Comparison of ENCODE assay signal across 28 cellular contexts in genomic region chr16:52592216-52592592, GRCh38. TPM values are rescaled to one million over a fixed set of nuclear protein-coding genes. Genes with fewer than 3 reads are reported as not detected.
A peak's percentile ranks its signal among the peaks of the same experiment; 100 is the strongest.
DNase-seq lines count a peak whose midpoint lies in the region; ATAC-seq, FAIRE-seq and TF ChIP-seq lines count a peak whose summit lies in the region.
"Had no signal": no experiment of that assay in that cellular context is flagged by ENCODE, and none has a peak within 500 bp of the region (broad histone marks: within the 10 kb centered on the region; RNA-seq: fewer than 3 reads in every experiment).

No MANE protein-coding gene starts in this region.

- no peaks in the 10 kb centered on the region for H4K20me1 ChIP-seq in HepG2 (ENCODE audit: insufficient read depth, low read length)
- H4K20me1 ChIP-seq: BLaER1 treated with 17β-estradiol and CSF1 and Interleukin-3, amounts not matched to agents 10 nM and 100 nM had no signal

- no peak for TF ChIP-seq CTCF in HepG2 (CRISPR knock-in tag; IDR thresholded peaks at IDR 0.05)

- H2AFZ ChIP-seq in HepG2 (ENCODE audit: low read length) = no peak overlapping the region
- H2AFZ ChIP-seq: GM23338 had no signal

- TF ChIP-seq EP300 in HepG2 (IDR thresholded peaks at IDR 0.05; ENCODE audit: low read depth in 2 of 2, low read length in 2 of 2) = no peak
- TF ChIP-seq EP300 in HepG2 (CRISPR knock-in tag; IDR thresholded peaks at IDR 0.05; ENCODE audit: borderline replicate concordance) = no peak

- no peaks in the 10 kb centered on the region for H3K36me3 ChIP-seq in HepG2 (replicated peaks in 1 of 2; ENCODE audit: control insufficient read depth in 1 of 2, insufficient read depth in 2 of 2, low read length in 2 of 2)
- H3K36me3 ChIP-seq: BE2C; BLaER1 treated with 17β-estradiol and CSF1 and Interleukin-3, amounts not matched to agents 10 nM and 100 nM; HAP-1 had no signal

- DNase-seq in COLO829 (ENCODE audit: low spot score) (peak; percentile 41), globus pallidus (ENCODE audit: low spot score) (peak; percentile 20), pons (ENCODE audit: low spot score) (peak; percentile 64), HepG2 (ENCODE audit: low spot score) (no peak), H54 (ENCODE audit: insufficient read length, low spot score) (no peak), NK-92 (lab: John Stamatoyannopoulos, UW; ENCODE audit: unreplicated experiment) (no peak)
- DNase-seq: 8988T; ACHN; AML-193; BE2C; Calu3; CD4-positive, alpha-beta T cell; CD8-positive, alpha-beta memory T cell; COR-L47; DMS53; DMS79 treated with DMSO at 0.1 percent for 48 hours; GF-D8; HFFc6 had no signal

- 6% methylated on average over 3 of the region's 3 CpGs for WGBS in HepG2 (ENCODE audit: low lambda C conversion rate)

- no peak overlapping the region for H3K9ac ChIP-seq in HepG2 (ENCODE audit: insufficient read depth, low read depth, low read length)
- H3K9ac ChIP-seq: BLaER1 treated with 17β-estradiol and CSF1 and Interleukin-3, amounts not matched to agents 10 nM and 100 nM had no signal

- H3K4me3 ChIP-seq in HepG2 (replicated peaks in 1 of 3; ENCODE audit: insufficient read depth in 1 of 3, low read depth in 2 of 3, low read length in 3 of 3) = no peak overlapping the region
- H3K4me3 ChIP-seq: A549; BLaER1 treated with 17β-estradiol and CSF1 and Interleukin-3, amounts not matched to agents 10 nM and 100 nM; GM23338; HAP-1 had no signal

- CTCF ChIA-PET in HepG2 (lab: Yijun Ruan, JAX; ENCODE audit: low intra/inter-chr PET ratio, low total read pairs) = no interaction called here

- POLR2A ChIA-PET in HepG2 (lab: Yijun Ruan, JAX) = interaction anchor here (1.2 kb wide), 1 partner anchor 18 kb away, joined by 4 read pairs; no protein-coding TSS in a partner anchor

- TF ChIP-seq POLR2A in HepG2 (IDR thresholded peaks at IDR 0.05; ENCODE audit: insufficient read depth in 1 of 2, low read depth in 2 of 2, low read length in 2 of 2) (no peak), H54 (IDR thresholded peaks at IDR 0.05; ENCODE audit: low read depth, low read length) (no peak)

- peak; percentile 98 for FAIRE-seq in endometrium (lab: Jason Lieb, UNC)
- no peak for FAIRE-seq in HepG2 (lab: Jason Lieb, UNC)
- no peak for FAIRE-seq in H54 (lab: Jason Lieb, UNC)
- FAIRE-seq: A549, GM12891, GM18507 had no signal

- intact Hi-C loops in HepG2 (cut with micrococcal nuclease; ENCODE audit: unreplicated experiment) = no loop called here

- in situ Hi-C loops in HepG2 (cut with HindIII; ENCODE audit: extremely low pct_ligation_motif_present, low pct_unique_long_range_greater_than_20kb) = no loop called here

- H3K27ac ChIP-seq in HepG2 (ENCODE audit: extremely low read length, insufficient read depth, low read length) = no peak overlapping the region
- H3K27ac ChIP-seq: A549; BLaER1 treated with 17β-estradiol and CSF1 and Interleukin-3, amounts not matched to agents 10 nM and 100 nM had no signal

- no peak for TF ChIP-seq RAD21 in HepG2 (CRISPR knock-in tag; IDR thresholded peaks at IDR 0.05)

- H3K9me3 ChIP-seq in HepG2 (ENCODE audit: low read length) = no peaks in the 10 kb centered on the region
- H3K9me3 ChIP-seq: A549, BE2C, HAP-1 had no signal

- H3K4me1 ChIP-seq in HepG2 (ENCODE audit: insufficient read depth, low read length) = peaks cover 26% of the 10 kb centered on the region
- H3K4me1 ChIP-seq: A549; BE2C; BLaER1 treated with 17β-estradiol and CSF1 and Interleukin-3, amounts not matched to agents 10 nM and 100 nM; HAP-1 had no signal

- peaks cover 0 to 7% of the 10 kb centered on the region in 2 experiments; a peak in 1 of 5 replicates for H3K27me3 ChIP-seq in HepG2 (ENCODE audit: control insufficient read depth in 1 of 2, insufficient read depth in 2 of 2, low read length in 2 of 2)
- H3K27me3 ChIP-seq: BE2C; BLaER1 treated with 17β-estradiol and CSF1 and Interleukin-3, amounts not matched to agents 10 nM and 100 nM had no signal

- H3K79me2 ChIP-seq in HepG2 (ENCODE audit: insufficient read depth, low read length) = no peaks in the 10 kb centered on the region

- H3K4me2 ChIP-seq in HepG2 (ENCODE audit: low read depth, low read length) = no peak overlapping the region
- H3K4me2 ChIP-seq: A549; BLaER1 treated with 17β-estradiol and CSF1 and Interleukin-3, amounts not matched to agents 10 nM and 100 nM; GM23338 had no signal

- no TSS peak for BruUV-seq in HepG2 (replicated peaks; lab: Mats Ljungman, UMichigan)

- ATAC-seq in HepG2 = no peak
- ATAC-seq: A549, GM23338 had no signal

TF ChIP-seq in HepG2, 621 proteins besides CTCF, POLR2A, EP300 and RAD21 (continues in another document):
- TF ChIP-seq ZNF557 (CRISPR knock-in tag; IDR thresholded peaks at IDR 0.05) (no peak), TOE1 (CRISPR knock-in tag; IDR thresholded peaks at IDR 0.05) (no peak), MAFK (conservative IDR thresholded peaks at IDR 0.05 in 1 of 2, IDR thresholded peaks at IDR 0.05 in 1 of 2; ENCODE audit: low read length in 2 of 2) (no peak), ZFX (CRISPR knock-in tag; IDR thresholded peaks at IDR 0.05; ENCODE audit: low read depth) (no peak), NFE2 (CRISPR knock-in tag; IDR thresholded peaks at IDR 0.05) (no peak), HOXA5 (CRISPR knock-in tag; IDR thresholded peaks at IDR 0.05) (no peak), SIX1 (CRISPR knock-in tag; IDR thresholded peaks at IDR 0.05; ENCODE audit: borderline replicate concordance) (no peak), PHF21A (CRISPR knock-in tag; IDR thresholded peaks at IDR 0.05) (no peak), POLR2AphosphoS5 (IDR thresholded peaks at IDR 0.05; ENCODE audit: low read depth, low read length) (no peak), HOXA7 (CRISPR knock-in tag; IDR thresholded peaks at IDR 0.05) (no peak), DPF2 (CRISPR knock-in tag; IDR thresholded peaks at IDR 0.05; ENCODE audit: borderline replicate concordance, low read depth) (no peak), ZNF280D (CRISPR knock-in tag; IDR thresholded peaks at IDR 0.05) (no peak), ZNF274 (CRISPR knock-in tag; IDR thresholded peaks at IDR 0.05) (no peak), ZNF451 (CRISPR knock-in tag; IDR thresholded peaks at IDR 0.05) (no peak)

RNA-seq across cellular contexts. Expression of gene TOX3, which starts 45.3 kb away (rescaled TPM):
- total RNA-seq in HepG2 (2016; rRNA removed; fragmentation: Illumina TruSeq; extraction: Trizol) = 12.1 and 14.5 TPM in 2 replicates
- total RNA-seq in HepG2 (2016; cell fraction: cytosol; rRNA removed; fragmentation: Illumina TruSeq; extraction: Trizol; ENCODE audit: low read depth) = 19.7 and 21.7 TPM in 2 replicates
- total RNA-seq in HepG2 (2016; cell fraction: insoluble cytoplasmic fraction; rRNA removed; fragmentation: Illumina TruSeq; extraction: Trizol) = 11.6 and 15.0 TPM in 2 replicates
- 14.2 and 14.5 TPM in 2 replicates for total RNA-seq in HepG2 (2016; cell fraction: membrane; rRNA removed; fragmentation: Illumina TruSeq; extraction: Trizol)
- total RNA-seq in HepG2 (2016; cell fraction: nucleus; rRNA removed; fragmentation: Illumina TruSeq; extraction: Trizol) = 17.7 and 24.3 TPM in 2 replicates
- polyA plus RNA-seq in HepG2 (2011; rRNA removed) = 95.6 and 98.6 TPM in 2 replicates
- 53.0 and 61.5 TPM in 2 replicates for polyA plus RNA-seq in HepG2 (2011; cell fraction: cytosol; rRNA removed)
- 59.3 and 60.8 TPM in 2 replicates for polyA plus RNA-seq in HepG2 (2011; cell fraction: nucleus; rRNA removed)
- 60.3 and 93.0 TPM in 2 replicates for polyA plus RNA-seq in HepG2 (2012)
- polyA plus RNA-seq in HepG2 (2016; cell fraction: cytosol; fragmentation: Illumina TruSeq; extraction: Trizol; ENCODE audit: low read depth) = 4.5 and 4.7 TPM in 2 replicates
- polyA plus RNA-seq in HepG2 (2016; cell fraction: insoluble cytoplasmic fraction; fragmentation: Illumina TruSeq; extraction: Trizol; ENCODE audit: low read depth) = 36.1 and 46.4 TPM in 2 replicates
- 16.2 and 16.6 TPM in 2 replicates for polyA plus RNA-seq in HepG2 (2016; cell fraction: membrane; fragmentation: Illumina TruSeq; extraction: Trizol; ENCODE audit: low read depth)
- 26.4 and 30.3 TPM in 2 replicates for polyA plus RNA-seq in HepG2 (2016; cell fraction: nucleus; fragmentation: Illumina TruSeq; extraction: Trizol; ENCODE audit: insufficient read depth, low read depth)
- 0.42 and 283 TPM in 2 replicates for polyA minus RNA-seq in HepG2 (2011; rRNA and poly(A)+ RNA removed; ENCODE audit: low replicate concordance)
- polyA minus RNA-seq in HepG2 (2011; cell fraction: cytosol; rRNA and poly(A)+ RNA removed) = 65.9 and 72.3 TPM in 2 replicates
- 122 and 148 TPM in 2 replicates for polyA minus RNA-seq in HepG2 (2011; cell fraction: nucleus; rRNA and poly(A)+ RNA removed)
- total RNA-seq: CD4-positive, alpha-beta T cell; CD8-positive, alpha-beta memory T cell; Daoy; G401; HFFc6 had no signal
- polyA plus RNA-seq: CD14-positive monocyte; CD8-positive, alpha-beta memory T cell had no signal

Comparison
In these comparisons a context has a peak if more than half of its experiments do, and no peak if none do; other contexts are left out.
1. DNase-seq: peak in COLO829 (single experiment), globus pallidus (single experiment) and pons (single experiment); none in HepG2 (single experiment), H54 (single experiment) and NK-92 (single experiment).